In genomic region chr11:132686827-132687370, GRCh38 we compare ENCODE assay signal across 25 cellular contexts.
"Had no signal": no experiment of that assay in that cellular context is flagged by ENCODE, and none has a peak within 500 bp of the region (broad histone marks: within the 10 kb centered on the region; RNA-seq: fewer than 3 reads in every experiment).

No MANE protein-coding gene starts in this region.

- DNase-seq: activated CD4-positive, alpha-beta T cell treated with anti-CD3 and anti-CD28 coated beads, Interleukin-2, amount 50 U/mL, for 1 hour; activated CD8-positive, alpha-beta memory T cell treated with anti-CD3 and anti-CD28 coated beads, Interleukin-2, amount 50 U/mL, for 4 hours; activated effector memory CD4-positive, alpha-beta T cell treated with Interleukin-2 at 50 U/mL for 16 hours; activated naive CD4-positive, alpha-beta T cell treated with anti-CD3 and anti-CD28 coated beads, Interleukin-2, amount 50 U/mL, for 16 hours; activated T-cell treated with anti-CD3 and anti-CD28 coated beads, Interleukin-2, amount 50 U/mL, for 48 hours; colonic mucosa; gastrocnemius medialis; immature natural killer cell; kidney glomerular epithelial cell; left ventricle myocardium inferior; mesenchymal stem cell; mucosa of descending colon; naive thymus-derived CD8-positive, alpha-beta T cell; stimulated activated CD4-positive, alpha-beta T cell treated with anti-CD3 and anti-CD28 coated beads, Interleukin-12 subunit alpha, Interleukin-12 subunit beta, amount 100 ng/mL, for 4 hours; stimulated activated CD4-positive, alpha-beta T cell treated with anti-CD3 and anti-CD28 coated beads, Interleukin-1b, Interleukin-23, amount 100 ng/mL, for 48 hours; stimulated activated CD8-positive, alpha-beta memory T cell treated with anti-CD3 and anti-CD28 coated beads, Interleukin-4, amount 100 ng/mL, for 48 hours; stimulated activated naive CD4-positive, alpha-beta T cell; T-cell; T-helper 9 cell; upper lobe of right lung had no signal

- H3K36me3 ChIP-seq: ascending aorta, colonic mucosa, gastrocnemius medialis, heart left ventricle, left ventricle myocardium inferior, upper lobe of right lung had no signal

- H3K9ac ChIP-seq: parathyroid adenoma had no signal

- H2AFZ ChIP-seq: parathyroid adenoma had no signal

- H3K9me3 ChIP-seq: ascending aorta, colonic mucosa, gastrocnemius medialis, heart left ventricle, left ventricle myocardium inferior, upper lobe of right lung had no signal

- H3K4me3 ChIP-seq: ascending aorta, colonic mucosa, gastrocnemius medialis, heart left ventricle, left ventricle myocardium inferior, mucosa of descending colon, upper lobe of right lung had no signal

- H3K27me3 ChIP-seq: ascending aorta, colonic mucosa, gastrocnemius medialis, heart left ventricle, upper lobe of right lung had no signal

- ATAC-seq: gastrocnemius medialis; mucosa of descending colon; naive thymus-derived CD8-positive, alpha-beta T cell; sciatic nerve; SK-N-SH treated with all-trans-retinoic acid at 6 μM for 48 hours; T-cell; upper lobe of right lung had no signal

- H3K4me1 ChIP-seq: ascending aorta, colonic mucosa, gastrocnemius medialis, left ventricle myocardium inferior, parathyroid adenoma, upper lobe of right lung had no signal

- H3K27ac ChIP-seq: ascending aorta, colonic mucosa, gastrocnemius medialis, left ventricle myocardium inferior, parathyroid adenoma, upper lobe of right lung had no signal

- H3K79me2 ChIP-seq: parathyroid adenoma had no signal
